17 cellular contexts compared by ENCODE assay signal in genomic region chr11:86091566-86091965, GRCh38. TPM values are rescaled to one million over a fixed set of nuclear protein-coding genes. Genes with fewer than 3 reads are reported as not detected.
DNase-seq lines count a peak whose midpoint lies in the region; ATAC-seq and TF ChIP-seq lines count a peak whose summit lies in the region.
"Had no signal": no experiment of that assay in that cellular context is flagged by ENCODE, and none has a peak within 500 bp of the region (broad histone marks: within the 10 kb centered on the region; RNA-seq: fewer than 3 reads in every experiment).

No MANE protein-coding gene starts in this region.

- H3K9me3 ChIP-seq in tibial artery: no peaks in the 10 kb centered on the region
- H3K9me3 ChIP-seq: uterus had no signal

- no peaks in the 10 kb centered on the region for H3K27me3 ChIP-seq in foreskin keratinocyte
- no peaks in the 10 kb centered on the region for H3K27me3 ChIP-seq in tibial artery
- H3K27me3 ChIP-seq: cardiac muscle cell, uterus had no signal

- H3K4me3 ChIP-seq in astrocyte of the cerebellum (ENCODE audit: low read depth, low read length): no peak overlapping the region
- no peak overlapping the region for H3K4me3 ChIP-seq in tibial artery
- H3K4me3 ChIP-seq: cardiac muscle cell, uterus had no signal

- no peaks in the 10 kb centered on the region for H3K36me3 ChIP-seq in tibial artery
- H3K36me3 ChIP-seq: cardiac muscle cell, uterus had no signal

- TF ChIP-seq CTCF in astrocyte of the cerebellum (IDR thresholded peaks at IDR 0.05; ENCODE audit: low read depth, low read length, missing control alignments) (no peak), foreskin keratinocyte (conservative IDR thresholded peaks at IDR 0.05) (no peak), tibial artery (IDR thresholded peaks at IDR 0.05) (no peak)

- DNase-seq in GM04504 (ENCODE audit: low read depth) (peak; percentile 86), astrocyte of the cerebellum (ENCODE audit: low read depth) (peak; percentile 59), foreskin keratinocyte (peak in 1 of 2 donors; percentile 67), tibial artery (peak; percentile 26 to 78), NCI-H2196 treated with DMSO at 0.1 percent for 48 hours (lab: John Stamatoyannopoulos, UW; ENCODE audit: unreplicated experiment) (no peak), NCI-H1436 (lab: John Stamatoyannopoulos, UW) (no peak), 8988T (no peak)
- DNase-seq: activated CD8-positive, alpha-beta memory T cell treated with anti-CD3 and anti-CD28 coated beads for 24 hours; activated gamma-delta T cell treated with Interleukin-2 at 50 U/mL for 16 hours; Calu3; endodermal cell; left colon; naive thymus-derived CD4-positive, alpha-beta T cell; NCI-H2107; stimulated activated CD4-positive, alpha-beta T cell treated with anti-CD3 and anti-CD28 coated beads, Interleukin-4, amount 100 ng/mL, for 24 hours; uterus had no signal

- intact Hi-C loops in tibial artery (cut with DNase I; ENCODE audit: low total_unique reads): no loop called here

- in situ Hi-C loops in astrocyte of the cerebellum (cut with HindIII; ENCODE audit: low sequenced_read_pairs): no loop called here

- H3K4me1 ChIP-seq in foreskin keratinocyte (peaks cover 8% of the 10 kb centered on the region), tibial artery (peaks cover 0 to 38% (median 16%) of the 10 kb centered on the region in 4 donors)
- H3K4me1 ChIP-seq: uterus had no signal

- H3K27ac ChIP-seq in foreskin keratinocyte (no peak overlapping the region), tibial artery (peak overlapping the region in 1 of 2 donors; percentile 48)
- H3K27ac ChIP-seq: cardiac muscle cell, uterus had no signal

- peak; percentile 28 for ATAC-seq in foreskin keratinocyte
- ATAC-seq: left colon; naive thymus-derived CD4-positive, alpha-beta T cell had no signal

RNA-seq across cellular contexts. Expression of gene PICALM, which starts 22.7 kb away (rescaled TPM):
- total RNA-seq in foreskin keratinocyte: 193 and 213 TPM in 2 replicates
- 60.7 and 63.3 TPM in 2 replicates for polyA plus RNA-seq in foreskin keratinocyte

Comparison
In these comparisons a context has a peak if more than half of its experiments do, and no peak if none do; other contexts are left out.
1. DNase-seq: peak in GM04504 (single experiment), astrocyte of the cerebellum (single experiment) and tibial artery (2 of 2); none in NCI-H2196 treated with DMSO at 0.1 percent for 48 hours (single experiment), NCI-H1436 (single experiment) and 8988T (single experiment).